Comparison of ENCODE assay signal across 8 cellular contexts in the genomic region with DNA sequence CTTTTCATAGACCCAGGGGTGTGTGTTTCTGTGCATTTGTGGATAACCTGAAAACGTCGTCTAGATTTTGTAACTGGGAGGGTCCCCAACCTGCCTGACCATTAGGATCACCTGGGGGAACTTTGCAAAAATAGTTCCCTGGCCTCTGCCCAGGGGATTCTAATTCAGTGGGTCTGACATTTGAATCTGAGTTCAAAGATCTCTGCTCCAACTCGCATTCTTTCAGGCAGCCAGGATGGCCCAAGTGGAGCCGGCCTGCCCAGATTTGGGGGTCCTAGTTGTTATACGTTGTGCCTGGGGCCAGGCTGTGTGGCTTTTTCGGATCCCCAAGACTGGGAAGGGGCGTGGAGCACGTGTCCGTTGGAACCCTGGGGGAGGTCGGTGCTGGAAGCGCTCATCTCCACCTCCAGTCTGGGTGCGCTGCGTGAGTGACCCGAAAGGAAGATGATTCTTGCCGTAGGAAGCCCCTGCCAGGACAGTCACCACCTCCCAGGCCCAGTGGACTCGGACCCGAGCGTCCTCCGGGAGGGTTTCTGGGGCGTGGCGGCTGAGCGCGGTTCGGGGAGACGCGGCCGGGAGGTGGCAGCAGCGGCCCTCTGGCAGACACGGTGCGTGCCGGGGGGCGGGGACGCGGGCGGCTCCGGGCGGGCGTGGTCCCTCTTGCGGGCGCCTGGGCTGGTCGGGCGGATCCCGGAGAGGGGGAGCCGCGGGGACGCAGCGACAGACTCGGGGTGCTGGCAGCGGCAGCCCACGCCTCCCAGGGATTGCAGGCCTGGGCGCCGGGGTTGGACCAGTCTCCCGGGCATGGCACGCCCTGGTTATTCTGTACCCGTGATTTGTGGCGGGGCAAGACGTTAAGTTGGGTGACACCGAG. TPM values are rescaled to one million over a fixed set of nuclear protein-coding genes. Genes with fewer than 3 reads are reported as not detected.
A peak's percentile ranks its signal among the peaks of the same experiment; 100 is the strongest.
DNase-seq lines count a peak whose midpoint lies in the region; ATAC-seq and TF ChIP-seq lines count a peak whose summit lies in the region.

No MANE protein-coding gene starts in this region.

- TF ChIP-seq CTCF in endothelial cell (IDR thresholded peaks at IDR 0.05; ENCODE audit: unreplicated experiment) (peak; percentile 58), mesothelial cell of epicardium (IDR thresholded peaks at IDR 0.05; ENCODE audit: unreplicated experiment) (peak; percentile 68)

- no peak overlapping the region for H3K27ac Mint-ChIP-seq in endothelial cell (ENCODE audit: unreplicated experiment)
- H3K27ac Mint-ChIP-seq in mesothelial cell of epicardium, result peak overlapping the region; percentile 39

- H3K4me3 Mint-ChIP-seq in endothelial cell (ENCODE audit: unreplicated experiment) (peak overlapping the region; percentile 82), mesothelial cell of epicardium (peak overlapping the region; percentile 71)

- H3K27me3 Mint-ChIP-seq in endothelial cell (ENCODE audit: unreplicated experiment) (peaks cover 3% of the 10 kb centered on the region), mesothelial cell of epicardium (ENCODE audit: low read depth) (peaks cover 13% of the 10 kb centered on the region)

- DNase-seq in AG20443 (ENCODE audit: low spot score) (peak; percentile 97), NCI-H774 (lab: John Stamatoyannopoulos, UW) (peak; percentile 71), endothelial cell (ENCODE audit: low spot score) (peak; percentile 84), mesothelial cell of epicardium (ENCODE audit: low spot score in 2 of 2, unreplicated experiment in 2 of 2) (peak; percentile 72 to 88)
- DNase-seq in activated CD8-positive, alpha-beta memory T cell treated with anti-CD3 and anti-CD28 coated beads, Interleukin-2, amount 50 U/mL, for 1 hour (ENCODE audit: extremely low read depth), result peak; percentile 49
- peak; percentile 75 to 80 for DNase-seq in stimulated activated CD8-positive, alpha-beta memory T cell treated with anti-CD3 and anti-CD28 coated beads, Interleukin-15, amount 100 ng/mL, for 48 hours (ENCODE audit: low read depth in 2 of 2)

- H3K9me3 Mint-ChIP-seq in endothelial cell (ENCODE audit: unreplicated experiment) (no peaks in the 10 kb centered on the region), mesothelial cell of epicardium (peaks cover 8% of the 10 kb centered on the region)

- ATAC-seq in GM18907 (IDR thresholded peaks at IDR 0.05; ENCODE audit: unreplicated experiment), result peak; percentile 87
- ATAC-seq in HG03139 (IDR thresholded peaks at IDR 0.05; ENCODE audit: unreplicated experiment), result peak; percentile 93

- H3K36me3 Mint-ChIP-seq in endothelial cell (ENCODE audit: low read depth, unreplicated experiment) (no peaks in the 10 kb centered on the region), mesothelial cell of epicardium (peaks cover 10% of the 10 kb centered on the region)

- H3K4me1 Mint-ChIP-seq in endothelial cell (ENCODE audit: unreplicated experiment) (no peaks in the 10 kb centered on the region), mesothelial cell of epicardium (peaks cover 34% of the 10 kb centered on the region)

RNA-seq across cellular contexts. Expression of a gene that starts 29.2 kb away (rescaled TPM):
- total RNA-seq in endothelial cell (ENCODE audit: unreplicated experiment) (not detected), mesothelial cell of epicardium (not detected in 3 replicates)

Comparison
In these comparisons a context has a peak if more than half of its experiments do, and no peak if none do; other contexts are left out.
1. Peak in every context shown above with its lines: DNase-seq and ATAC-seq.